Comparison of ENCODE assay signal across 1 cellular context in genomic region chr10:90451283-90451682, GRCh38.
TF ChIP-seq lines count a peak whose summit lies in the region.

No MANE protein-coding gene starts in this region.

TF ChIP-seq in GM23338, 12 proteins besides CTCF, POLR2A, EP300 and RAD21 (continued from another document):
- TF ChIP-seq, protein P1, sequence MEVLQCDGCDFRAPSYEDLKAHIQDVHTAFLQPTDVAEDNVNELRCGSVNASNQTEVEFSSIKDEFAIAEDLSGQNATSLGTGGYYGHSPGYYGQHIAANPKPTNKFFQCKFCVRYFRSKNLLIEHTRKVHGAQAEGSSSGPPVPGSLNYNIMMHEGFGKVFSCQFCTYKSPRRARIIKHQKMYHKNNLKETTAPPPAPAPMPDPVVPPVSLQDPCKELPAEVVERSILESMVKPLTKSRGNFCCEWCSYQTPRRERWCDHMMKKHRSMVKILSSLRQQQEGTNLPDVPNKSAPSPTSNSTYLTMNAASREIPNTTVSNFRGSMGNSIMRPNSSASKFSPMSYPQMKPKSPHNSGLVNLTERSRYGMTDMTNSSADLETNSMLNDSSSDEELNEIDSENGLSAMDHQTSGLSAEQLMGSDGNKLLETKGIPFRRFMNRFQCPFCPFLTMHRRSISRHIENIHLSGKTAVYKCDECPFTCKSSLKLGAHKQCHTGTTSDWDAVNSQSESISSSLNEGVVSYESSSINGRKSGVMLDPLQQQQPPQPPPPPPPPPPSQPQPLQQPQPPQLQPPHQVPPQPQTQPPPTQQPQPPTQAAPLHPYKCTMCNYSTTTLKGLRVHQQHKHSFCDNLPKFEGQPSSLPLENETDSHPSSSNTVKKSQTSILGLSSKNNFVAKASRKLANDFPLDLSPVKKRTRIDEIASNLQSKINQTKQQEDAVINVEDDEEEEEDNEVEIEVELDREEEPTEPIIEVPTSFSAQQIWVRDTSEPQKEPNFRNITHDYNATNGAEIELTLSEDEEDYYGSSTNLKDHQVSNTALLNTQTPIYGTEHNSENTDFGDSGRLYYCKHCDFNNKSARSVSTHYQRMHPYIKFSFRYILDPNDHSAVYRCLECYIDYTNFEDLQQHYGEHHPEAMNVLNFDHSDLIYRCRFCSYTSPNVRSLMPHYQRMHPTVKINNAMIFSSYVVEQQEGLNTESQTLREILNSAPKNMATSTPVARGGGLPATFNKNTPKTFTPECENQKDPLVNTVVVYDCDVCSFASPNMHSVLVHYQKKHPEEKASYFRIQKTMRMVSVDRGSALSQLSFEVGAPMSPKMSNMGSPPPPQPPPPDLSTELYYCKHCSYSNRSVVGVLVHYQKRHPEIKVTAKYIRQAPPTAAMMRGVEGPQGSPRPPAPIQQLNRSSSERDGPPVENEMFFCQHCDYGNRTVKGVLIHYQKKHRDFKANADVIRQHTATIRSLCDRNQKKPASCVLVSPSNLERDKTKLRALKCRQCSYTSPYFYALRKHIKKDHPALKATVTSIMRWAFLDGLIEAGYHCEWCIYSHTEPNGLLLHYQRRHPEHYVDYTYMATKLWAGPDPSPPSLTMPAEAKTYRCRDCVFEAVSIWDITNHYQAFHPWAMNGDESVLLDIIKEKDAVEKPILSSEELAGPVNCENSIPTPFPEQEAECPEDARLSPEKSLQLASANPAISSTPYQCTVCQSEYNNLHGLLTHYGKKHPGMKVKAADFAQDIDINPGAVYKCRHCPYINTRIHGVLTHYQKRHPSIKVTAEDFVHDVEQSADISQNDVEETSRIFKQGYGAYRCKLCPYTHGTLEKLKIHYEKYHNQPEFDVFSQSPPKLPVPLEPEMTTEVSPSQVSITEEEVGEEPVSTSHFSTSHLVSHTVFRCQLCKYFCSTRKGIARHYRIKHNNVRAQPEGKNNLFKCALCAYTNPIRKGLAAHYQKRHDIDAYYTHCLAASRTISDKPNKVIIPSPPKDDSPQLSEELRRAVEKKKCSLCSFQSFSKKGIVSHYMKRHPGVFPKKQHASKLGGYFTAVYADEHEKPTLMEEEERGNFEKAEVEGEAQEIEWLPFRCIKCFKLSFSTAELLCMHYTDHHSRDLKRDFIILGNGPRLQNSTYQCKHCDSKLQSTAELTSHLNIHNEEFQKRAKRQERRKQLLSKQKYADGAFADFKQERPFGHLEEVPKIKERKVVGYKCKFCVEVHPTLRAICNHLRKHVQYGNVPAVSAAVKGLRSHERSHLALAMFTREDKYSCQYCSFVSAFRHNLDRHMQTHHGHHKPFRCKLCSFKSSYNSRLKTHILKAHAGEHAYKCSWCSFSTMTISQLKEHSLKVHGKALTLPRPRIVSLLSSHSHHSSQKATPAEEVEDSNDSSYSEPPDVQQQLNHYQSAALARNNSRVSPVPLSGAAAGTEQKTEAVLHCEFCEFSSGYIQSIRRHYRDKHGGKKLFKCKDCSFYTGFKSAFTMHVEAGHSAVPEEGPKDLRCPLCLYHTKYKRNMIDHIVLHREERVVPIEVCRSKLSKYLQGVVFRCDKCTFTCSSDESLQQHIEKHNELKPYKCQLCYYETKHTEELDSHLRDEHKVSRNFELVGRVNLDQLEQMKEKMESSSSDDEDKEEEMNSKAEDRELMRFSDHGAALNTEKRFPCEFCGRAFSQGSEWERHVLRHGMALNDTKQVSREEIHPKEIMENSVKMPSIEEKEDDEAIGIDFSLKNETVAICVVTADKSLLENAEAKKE (CRISPR knock-in tag; IDR thresholded peaks at IDR 0.05), result no peak
- TF ChIP-seq POLR2AphosphoS5 (IDR thresholded peaks at IDR 0.05; ENCODE audit: low read depth) (no peak), REST (IDR thresholded peaks at IDR 0.05; ENCODE audit: unreplicated experiment) (no peak), NANOG (IDR thresholded peaks at IDR 0.05; ENCODE audit: borderline replicate concordance) (no peak), STAT1 (IDR thresholded peaks at IDR 0.05; ENCODE audit: unreplicated experiment) (no peak), ZNF114 (CRISPR knock-in tag; IDR thresholded peaks at IDR 0.05) (no peak), JUNB (IDR thresholded peaks at IDR 0.05; ENCODE audit: unreplicated experiment) (no peak), EZH2 (IDR thresholded peaks at IDR 0.05; ENCODE audit: low read depth, unreplicated experiment) (no peak), CREB1 (CRISPR knock-in tag; IDR thresholded peaks at IDR 0.05; ENCODE audit: low read depth) (no peak)
- TF ChIP-seq, protein P2, sequence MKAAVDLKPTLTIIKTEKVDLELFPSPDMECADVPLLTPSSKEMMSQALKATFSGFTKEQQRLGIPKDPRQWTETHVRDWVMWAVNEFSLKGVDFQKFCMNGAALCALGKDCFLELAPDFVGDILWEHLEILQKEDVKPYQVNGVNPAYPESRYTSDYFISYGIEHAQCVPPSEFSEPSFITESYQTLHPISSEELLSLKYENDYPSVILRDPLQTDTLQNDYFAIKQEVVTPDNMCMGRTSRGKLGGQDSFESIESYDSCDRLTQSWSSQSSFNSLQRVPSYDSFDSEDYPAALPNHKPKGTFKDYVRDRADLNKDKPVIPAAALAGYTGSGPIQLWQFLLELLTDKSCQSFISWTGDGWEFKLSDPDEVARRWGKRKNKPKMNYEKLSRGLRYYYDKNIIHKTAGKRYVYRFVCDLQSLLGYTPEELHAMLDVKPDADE (IDR thresholded peaks at IDR 0.05), result no peak
TF ChIP-seq in GM23338: peak in this region for 0.
